ENCODE assay signal across 1 cellular context in genomic region chr11:64923944-64924909, GRCh38.
TF ChIP-seq lines count a peak whose summit lies in the region.

Gene PPP2R5B, plus strand, starts transcription at chr11:64924689. Its CDS starts 1,046 bp downstream, at chr11:64925735.

TF ChIP-seq in K562, 482 proteins besides CTCF, POLR2A, EP300 and RAD21 (continued from another document and continues in another):
- TF ChIP-seq NCOA1 (IDR thresholded peaks at IDR 0.05; ENCODE audit: low read depth) (no peak), HMGN3 (IDR thresholded peaks at IDR 0.05; ENCODE audit: borderline replicate concordance, extremely low read depth, insufficient read length, low read depth, low read length) (peak; percentile 72), SP2 (IDR thresholded peaks at IDR 0.05; ENCODE audit: extremely low read depth, low read depth, low read length, poor library complexity, severe bottlenecking) (no peak), XRCC5 (IDR thresholded peaks at IDR 0.05; ENCODE audit: low read depth, low read length) (no peak), CBX5 (IDR thresholded peaks at IDR 0.05; ENCODE audit: borderline replicate concordance, low read depth) (no peak), CHAMP1 (IDR thresholded peaks at IDR 0.05) (no peak), NBN (IDR thresholded peaks at IDR 0.05; ENCODE audit: low read depth) (no peak), ZNF395 (CRISPR knock-in tag; IDR thresholded peaks at IDR 0.05) (peak; percentile 89; the same call in 1 of the 2 replicates), PPARD (CRISPR knock-in tag; IDR thresholded peaks at IDR 0.05) (no peak), SIX5 (IDR thresholded peaks at IDR 0.05; ENCODE audit: borderline replicate concordance in 1 of 2, insufficient read depth in 1 of 2, low read depth in 1 of 2, low read length in 2 of 2) (peak; percentile 85 to 89), ZBTB11 (CRISPR knock-in tag; IDR thresholded peaks at IDR 0.05) (peak in 1 of 3 experiments; percentile 74; a peak in 2 of 6 replicates), FOXP1 (CRISPR knock-in tag; IDR thresholded peaks at IDR 0.05) (peak; percentile 4; the same call in 1 of the 2 replicates), RBM39 (optimal IDR thresholded peaks at IDR 0.05; ENCODE audit: low read depth, low read length) (no peak), ESRRA (IDR thresholded peaks at IDR 0.05; ENCODE audit: borderline replicate concordance, low read depth) (peak; percentile 27), ZFP1 (CRISPR knock-in tag; IDR thresholded peaks at IDR 0.05) (no peak), MIER1 (IDR thresholded peaks at IDR 0.05; ENCODE audit: low read depth) (no peak), ZNF263 (CRISPR knock-in tag; IDR thresholded peaks at IDR 0.05; ENCODE audit: borderline replicate concordance) (peak; percentile 29; the same call in 1 of the 2 replicates), ZNF449 (CRISPR knock-in tag; IDR thresholded peaks at IDR 0.05) (no peak), ZNF398 (CRISPR knock-in tag; IDR thresholded peaks at IDR 0.05) (no peak), EP400 (IDR thresholded peaks at IDR 0.05) (no peak; the same call in 1 of the 2 replicates), HNRNPK (IDR thresholded peaks at IDR 0.05; ENCODE audit: low read depth, low read length, poor library complexity, severe bottlenecking) (peak; percentile 58), ZNF583 (CRISPR knock-in tag; IDR thresholded peaks at IDR 0.05) (no peak), E2F5 (CRISPR knock-in tag; IDR thresholded peaks at IDR 0.05) (no peak), DNMT1 (IDR thresholded peaks at IDR 0.05) (no peak), EZH2 (IDR thresholded peaks at IDR 0.05; ENCODE audit: borderline replicate concordance, low read depth, low read length) (no peak), KAT7 (CRISPR knock-in tag; IDR thresholded peaks at IDR 0.05; ENCODE audit: borderline replicate concordance) (no peak), SMAD2 (IDR thresholded peaks at IDR 0.05; ENCODE audit: low read depth, low read length) (no peak), USF1 (CRISPR knock-in tag; IDR thresholded peaks at IDR 0.05) (no peak), HOXB6 (CRISPR knock-in tag; IDR thresholded peaks at IDR 0.05; ENCODE audit: borderline replicate concordance) (no peak), PREB (CRISPR knock-in tag; IDR thresholded peaks at IDR 0.05) (no peak), TFAP4 (CRISPR knock-in tag; IDR thresholded peaks at IDR 0.05; ENCODE audit: borderline replicate concordance) (peak; percentile 99), ZBTB7A (IDR thresholded peaks at IDR 0.05; ENCODE audit: borderline replicate concordance, control insufficient read depth, low read depth, low read length) (0 out of 2 replicates have a peak, but pooled peaks have one; percentile 62), POLR2B (IDR thresholded peaks at IDR 0.05; ENCODE audit: low read depth, partially characterized antibody) (no peak), SMAD4 (CRISPR knock-in tag; conservative IDR thresholded peaks at IDR 0.05) (no peak), NFYB (IDR thresholded peaks at IDR 0.05; ENCODE audit: extremely low read depth, insufficient read length) (no peak), DEAF1 (CRISPR knock-in tag; IDR thresholded peaks at IDR 0.05) (peak; percentile 22; the same call in 1 of the 2 replicates), E2F8 (IDR thresholded peaks at IDR 0.05; ENCODE audit: low read depth, partially characterized antibody) (no peak), FOXJ2 (tag; IDR thresholded peaks at IDR 0.05) (no peak), POLR2G (IDR thresholded peaks at IDR 0.05; ENCODE audit: low read depth, low read length) (peak; percentile 77)
